1 cellular context compared by ENCODE assay signal in the genomic region with DNA sequence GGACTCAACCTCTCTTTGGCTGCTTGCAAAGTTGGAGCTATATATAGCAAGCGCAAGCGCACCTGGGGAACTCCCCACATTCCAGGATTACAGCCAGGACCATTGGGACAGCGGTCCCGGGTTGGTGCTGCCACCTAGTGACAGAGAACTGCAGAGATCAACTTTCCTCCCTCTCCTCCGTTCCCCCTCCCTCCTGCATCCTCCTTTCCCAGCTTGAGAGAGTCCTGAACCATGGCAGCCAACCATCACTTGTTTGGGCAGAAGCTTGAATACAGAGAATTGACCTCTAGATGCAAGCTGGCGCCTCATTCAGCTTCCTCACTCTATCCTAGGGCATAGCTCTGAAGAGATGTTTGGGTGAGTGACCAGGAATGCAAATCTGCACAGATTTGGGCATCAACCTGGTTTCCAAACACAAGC.
A peak's percentile ranks its signal among the peaks of the same experiment; 100 is the strongest.
TF ChIP-seq lines count a peak whose summit lies in the region.

No MANE protein-coding gene starts in this region.

TF ChIP-seq in GM12878, 131 proteins besides CTCF, POLR2A, EP300 and RAD21 (continued from another document):
- TF ChIP-seq RELB (IDR thresholded peaks at IDR 0.05; ENCODE audit: low read depth) = peak; percentile 69
- TF ChIP-seq RUNX3 (IDR thresholded peaks at IDR 0.05; ENCODE audit: low read length) = peak; percentile 33; the same call in 1 of the 2 replicates
- TF ChIP-seq SMAD5 (IDR thresholded peaks at IDR 0.05; ENCODE audit: low read depth) = no peak
- TF ChIP-seq NR2C2 (IDR thresholded peaks at IDR 0.05; ENCODE audit: borderline replicate concordance, control insufficient read depth, insufficient read length, low read depth) = no peak
- TF ChIP-seq, protein P1, sequence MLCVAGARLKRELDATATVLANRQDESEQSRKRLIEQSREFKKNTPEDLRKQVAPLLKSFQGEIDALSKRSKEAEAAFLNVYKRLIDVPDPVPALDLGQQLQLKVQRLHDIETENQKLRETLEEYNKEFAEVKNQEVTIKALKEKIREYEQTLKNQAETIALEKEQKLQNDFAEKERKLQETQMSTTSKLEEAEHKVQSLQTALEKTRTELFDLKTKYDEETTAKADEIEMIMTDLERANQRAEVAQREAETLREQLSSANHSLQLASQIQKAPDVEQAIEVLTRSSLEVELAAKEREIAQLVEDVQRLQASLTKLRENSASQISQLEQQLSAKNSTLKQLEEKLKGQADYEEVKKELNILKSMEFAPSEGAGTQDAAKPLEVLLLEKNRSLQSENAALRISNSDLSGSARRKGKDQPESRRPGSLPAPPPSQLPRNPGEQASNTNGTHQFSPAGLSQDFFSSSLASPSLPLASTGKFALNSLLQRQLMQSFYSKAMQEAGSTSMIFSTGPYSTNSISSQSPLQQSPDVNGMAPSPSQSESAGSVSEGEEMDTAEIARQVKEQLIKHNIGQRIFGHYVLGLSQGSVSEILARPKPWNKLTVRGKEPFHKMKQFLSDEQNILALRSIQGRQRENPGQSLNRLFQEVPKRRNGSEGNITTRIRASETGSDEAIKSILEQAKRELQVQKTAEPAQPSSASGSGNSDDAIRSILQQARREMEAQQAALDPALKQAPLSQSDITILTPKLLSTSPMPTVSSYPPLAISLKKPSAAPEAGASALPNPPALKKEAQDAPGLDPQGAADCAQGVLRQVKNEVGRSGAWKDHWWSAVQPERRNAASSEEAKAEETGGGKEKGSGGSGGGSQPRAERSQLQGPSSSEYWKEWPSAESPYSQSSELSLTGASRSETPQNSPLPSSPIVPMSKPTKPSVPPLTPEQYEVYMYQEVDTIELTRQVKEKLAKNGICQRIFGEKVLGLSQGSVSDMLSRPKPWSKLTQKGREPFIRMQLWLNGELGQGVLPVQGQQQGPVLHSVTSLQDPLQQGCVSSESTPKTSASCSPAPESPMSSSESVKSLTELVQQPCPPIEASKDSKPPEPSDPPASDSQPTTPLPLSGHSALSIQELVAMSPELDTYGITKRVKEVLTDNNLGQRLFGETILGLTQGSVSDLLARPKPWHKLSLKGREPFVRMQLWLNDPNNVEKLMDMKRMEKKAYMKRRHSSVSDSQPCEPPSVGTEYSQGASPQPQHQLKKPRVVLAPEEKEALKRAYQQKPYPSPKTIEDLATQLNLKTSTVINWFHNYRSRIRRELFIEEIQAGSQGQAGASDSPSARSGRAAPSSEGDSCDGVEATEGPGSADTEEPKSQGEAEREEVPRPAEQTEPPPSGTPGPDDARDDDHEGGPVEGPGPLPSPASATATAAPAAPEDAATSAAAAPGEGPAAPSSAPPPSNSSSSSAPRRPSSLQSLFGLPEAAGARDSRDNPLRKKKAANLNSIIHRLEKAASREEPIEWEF (IDR thresholded peaks at IDR 0.05; ENCODE audit: insufficient replicate concordance, low read depth, low read length) = no peak
- TF ChIP-seq, protein P2, sequence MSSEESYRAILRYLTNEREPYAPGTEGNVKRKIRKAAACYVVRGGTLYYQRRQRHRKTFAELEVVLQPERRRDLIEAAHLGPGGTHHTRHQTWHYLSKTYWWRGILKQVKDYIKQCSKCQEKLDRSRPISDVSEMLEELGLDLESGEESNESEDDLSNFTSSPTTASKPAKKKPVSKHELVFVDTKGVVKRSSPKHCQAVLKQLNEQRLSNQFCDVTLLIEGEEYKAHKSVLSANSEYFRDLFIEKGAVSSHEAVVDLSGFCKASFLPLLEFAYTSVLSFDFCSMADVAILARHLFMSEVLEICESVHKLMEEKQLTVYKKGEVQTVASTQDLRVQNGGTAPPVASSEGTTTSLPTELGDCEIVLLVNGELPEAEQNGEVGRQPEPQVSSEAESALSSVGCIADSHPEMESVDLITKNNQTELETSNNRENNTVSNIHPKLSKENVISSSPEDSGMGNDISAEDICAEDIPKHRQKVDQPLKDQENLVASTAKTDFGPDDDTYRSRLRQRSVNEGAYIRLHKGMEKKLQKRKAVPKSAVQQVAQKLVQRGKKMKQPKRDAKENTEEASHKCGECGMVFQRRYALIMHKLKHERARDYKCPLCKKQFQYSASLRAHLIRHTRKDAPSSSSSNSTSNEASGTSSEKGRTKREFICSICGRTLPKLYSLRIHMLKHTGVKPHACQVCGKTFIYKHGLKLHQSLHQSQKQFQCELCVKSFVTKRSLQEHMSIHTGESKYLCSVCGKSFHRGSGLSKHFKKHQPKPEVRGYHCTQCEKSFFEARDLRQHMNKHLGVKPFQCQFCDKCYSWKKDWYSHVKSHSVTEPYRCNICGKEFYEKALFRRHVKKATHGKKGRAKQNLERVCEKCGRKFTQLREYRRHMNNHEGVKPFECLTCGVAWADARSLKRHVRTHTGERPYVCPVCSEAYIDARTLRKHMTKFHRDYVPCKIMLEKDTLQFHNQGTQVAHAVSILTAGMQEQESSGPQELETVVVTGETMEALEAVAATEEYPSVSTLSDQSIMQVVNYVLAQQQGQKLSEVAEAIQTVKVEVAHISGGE (CRISPR knock-in tag; IDR thresholded peaks at IDR 0.05) = no peak
- peak; percentile 60; the same call in 1 of the 2 replicates for TF ChIP-seq HDGF (IDR thresholded peaks at IDR 0.05)
- peak; percentile 88 for TF ChIP-seq EED (IDR thresholded peaks at IDR 0.05; ENCODE audit: low read depth)
- TF ChIP-seq KDM1A (IDR thresholded peaks at IDR 0.05; ENCODE audit: borderline replicate concordance) = no peak
- TF ChIP-seq NBN (IDR thresholded peaks at IDR 0.05) = peak; percentile 30; the same call in 1 of the 2 replicates
- peak; percentile 34; the same call in 1 of the 2 replicates for TF ChIP-seq SMARCA5 (IDR thresholded peaks at IDR 0.05)
- TF ChIP-seq IKZF1 (conservative IDR thresholded peaks at IDR 0.05) = peak; percentile 91
- peak; percentile 73 for TF ChIP-seq YY1 (IDR thresholded peaks at IDR 0.05; ENCODE audit: low read depth, low read length)
- TF ChIP-seq ZNF592 (IDR thresholded peaks at IDR 0.05) = no peak
- TF ChIP-seq MEF2B (IDR thresholded peaks at IDR 0.05; ENCODE audit: partially characterized antibody, poor library complexity, severe bottlenecking) = peak; percentile 18
- TF ChIP-seq ZNF622 (IDR thresholded peaks at IDR 0.05) = no peak
- TF ChIP-seq RB1 (IDR thresholded peaks at IDR 0.05; ENCODE audit: borderline replicate concordance) = no peak; the same call in 1 of the 2 replicates
TF ChIP-seq in GM12878: peak in this region for 16.
